ENCODE assay signal across 28 cellular contexts in the genomic region with DNA sequence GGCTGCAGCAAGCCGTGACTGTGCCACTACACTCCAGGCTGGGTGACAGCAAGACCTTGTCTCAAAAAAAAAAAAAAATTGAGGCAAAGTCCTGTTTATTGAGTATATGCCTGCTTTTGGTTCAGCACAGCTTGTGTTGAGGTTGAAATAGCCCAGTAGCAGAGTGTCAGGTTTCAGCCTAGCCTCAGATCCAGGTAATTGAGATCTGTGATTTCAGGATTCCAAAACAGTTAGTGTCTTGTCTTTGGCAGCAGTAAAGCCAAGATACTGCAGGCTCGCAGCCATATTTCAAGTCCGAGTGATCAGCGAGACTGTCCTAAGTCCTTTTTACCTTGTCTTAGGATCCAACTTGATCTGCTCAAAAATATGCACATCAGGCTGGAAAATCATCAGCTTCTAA. TPM values are rescaled to one million over a fixed set of nuclear protein-coding genes. Genes with fewer than 3 reads are reported as not detected.
A peak's percentile ranks its signal among the peaks of the same experiment; 100 is the strongest.
DNase-seq lines count a peak whose midpoint lies in the region; ATAC-seq and TF ChIP-seq lines count a peak whose summit lies in the region.
"Had no signal": no experiment of that assay in that cellular context is flagged by ENCODE, and none has a peak within 500 bp of the region (broad histone marks: within the 10 kb centered on the region; RNA-seq: fewer than 3 reads in every experiment).

No MANE protein-coding gene starts in this region.

- ATAC-seq in left ventricle myocardium superior (peak; percentile 37), Right ventricle myocardium inferior (no peak), HG03025 (IDR thresholded peaks at IDR 0.05; ENCODE audit: low FRiP score, unreplicated experiment) (no peak), HG03439 (IDR thresholded peaks at IDR 0.05; ENCODE audit: unreplicated experiment) (no peak)
- ATAC-seq: activated CD4-positive, CD25-positive, alpha-beta regulatory T cell treated with anti-CD3 and anti-CD28 coated beads, Interleukin-2, amount 50 U/mL, for 24 hours; activated CD8-positive, alpha-beta memory T cell treated with anti-CD3 and anti-CD28 coated beads, Interleukin-2, amount 10 ng/mL, durations not matched to agents 7 days and 5 days; activated T-cell treated with anti-CD3 and anti-CD28 coated beads, Interleukin-2, amount 50 U/mL, for 4 hours; stimulated activated naive CD8-positive, alpha-beta T cell treated with anti-CD3 and anti-CD28 coated beads, Interleukin-15, Interleukin-2, amounts not matched to agents 100 U/mL and 50 U/mL, for 24 hours had no signal

- TF ChIP-seq CTCF in astrocyte of the spinal cord (IDR thresholded peaks at IDR 0.05; ENCODE audit: low read depth, low read length) = no peak
- TF ChIP-seq CTCF in suprapubic skin (IDR thresholded peaks at IDR 0.05) = no peak

- no peak overlapping the region for H3K4me3 ChIP-seq in astrocyte of the spinal cord (ENCODE audit: low read depth, low read length)
- H3K4me3 ChIP-seq in suprapubic skin = no peak overlapping the region
- H3K4me3 ChIP-seq: GM23248, SK-N-MC, testis had no signal

- intact Hi-C loops in left ventricle myocardium superior (cut with micrococcal nuclease) = no loop called here
- intact Hi-C loops in Right ventricle myocardium inferior (cut with DNase I) = no loop called here

- H3K4me1 ChIP-seq in suprapubic skin = no peaks in the 10 kb centered on the region
- H3K4me1 ChIP-seq: testis had no signal

- TF ChIP-seq POLR2A in suprapubic skin (IDR thresholded peaks at IDR 0.05) = no peak

- in situ Hi-C loops in astrocyte of the spinal cord (cut with HindIII; ENCODE audit: low sequenced_read_pairs) = no loop called here

- H3K36me3 ChIP-seq in suprapubic skin = peaks cover 28% of the 10 kb centered on the region

- WGBS in suprapubic skin = 81% methylated on average over 4 of the region's 4 CpGs

- no peak for TF ChIP-seq EP300 in suprapubic skin (IDR thresholded peaks at IDR 0.05)

- H3K9me3 ChIP-seq in suprapubic skin = no peaks in the 10 kb centered on the region
- H3K9me3 ChIP-seq: testis had no signal

- H3K27ac ChIP-seq in suprapubic skin = no peak overlapping the region
- H3K27ac ChIP-seq: GM23248, SK-N-MC, testis had no signal

- H3K27me3 ChIP-seq in suprapubic skin = no peaks in the 10 kb centered on the region
- H3K27me3 ChIP-seq: testis had no signal

- DNase-seq in left ventricle myocardium superior (no peak), Right ventricle myocardium inferior (ENCODE audit: missing footprints) (no peak), astrocyte of the spinal cord (ENCODE audit: low read depth, low spot score) (peak; percentile 17), islet precursor cell (peak; percentile 73), suprapubic skin (ENCODE audit: low spot score in 2 of 2) (no peak)
- DNase-seq: activated CD4-positive, alpha-beta T cell treated with anti-CD3 and anti-CD28 coated beads, Interleukin-2, amount 50 U/mL, for 4 hours; activated CD8-positive, alpha-beta memory T cell treated with anti-CD3 and anti-CD28 coated beads, Interleukin-2, amount 10 ng/mL, durations not matched to agents 7 days and 5 days; activated gamma-delta T cell; activated naive CD8-positive, alpha-beta T cell treated with anti-CD3 and anti-CD28 coated beads for 36 hours; activated T-cell treated with anti-CD3 and anti-CD28 coated beads, Interleukin-2, amount 50 U/mL, for 4 hours; anterior cingulate cortex; caudate nucleus; CD4-positive, alpha-beta memory T cell; foreskin melanocyte; GM23248; HFFc6; KBM-7; NCI-H1092 treated with DMSO at 0.1 percent for 48 hours; NCI-H1694 treated with DMSO at 0.1 percent for 48 hours; NCI-H526; OCI-M1; stimulated activated naive CD8-positive, alpha-beta T cell treated with anti-CD3 and anti-CD28 coated beads, Interleukin-15, Interleukin-2, amounts not matched to agents 100 U/mL and 50 U/mL, for 24 hours; T-helper 2 cell; testis had no signal

RNA-seq across cellular contexts. Expression of a gene that starts 27.0 kb away (rescaled TPM):
- total RNA-seq in left ventricle myocardium superior (38.3 TPM), Right ventricle myocardium inferior (34.2 TPM), suprapubic skin (10 to 100 TPM; 24.8 to 59.1 (median 38.4) TPM)

Comparison
In these comparisons a context has a peak if more than half of its experiments do, and no peak if none do; other contexts are left out.
1. DNase-seq: peak in astrocyte of the spinal cord (single experiment) and islet precursor cell (single experiment); none in left ventricle myocardium superior (single experiment), Right ventricle myocardium inferior (single experiment) and suprapubic skin (0 of 2).